In genomic region chr16:50449800-50450199, GRCh38 we compare ENCODE assay signal across 2 cellular contexts.
TF ChIP-seq lines count a peak whose summit lies in the region.

No MANE protein-coding gene starts in this region.

TF ChIP-seq in HEK293T, 16 proteins besides CTCF, POLR2A, EP300 and RAD21:
- TF ChIP-seq FOXK2 (IDR thresholded peaks at IDR 0.05) (no peak), PKNOX1 (IDR thresholded peaks at IDR 0.05) (0 out of 2 replicates have a peak, but pooled peaks have one; percentile 41)

TF ChIP-seq in H1, 55 proteins besides CTCF, POLR2A, EP300 and RAD21:
- TF ChIP-seq E2F6 (IDR thresholded peaks at IDR 0.05), result no peak
- TF ChIP-seq CTBP2 (IDR thresholded peaks at IDR 0.05; ENCODE audit: borderline replicate concordance, insufficient read depth, insufficient read length, low read length), result no peak
- TF ChIP-seq SUZ12 (IDR thresholded peaks at IDR 0.05; ENCODE audit: low read length), result no peak
- TF ChIP-seq TAF7 (optimal IDR thresholded peaks at IDR 0.05; ENCODE audit: borderline replicate concordance, low read depth, low read length), result no peak
- TF ChIP-seq ATF3 (IDR thresholded peaks at IDR 0.05; ENCODE audit: insufficient read depth, low read depth, low read length), result no peak
- TF ChIP-seq SP1 (IDR thresholded peaks at IDR 0.05; ENCODE audit: low read depth, low read length), result no peak
- no peak for TF ChIP-seq KDM1A (IDR thresholded peaks at IDR 0.05; ENCODE audit: borderline replicate concordance, low read length)
- no peak for TF ChIP-seq NANOG (IDR thresholded peaks at IDR 0.05; ENCODE audit: insufficient read depth, low read depth, low read length, poor library complexity, severe bottlenecking)
- TF ChIP-seq POLR2AphosphoS5 (IDR thresholded peaks at IDR 0.05; ENCODE audit: low read depth, low read length), result no peak
- TF ChIP-seq TBP (IDR thresholded peaks at IDR 0.05; ENCODE audit: low read depth, low read length), result no peak
- no peak for TF ChIP-seq SIN3A (conservative IDR thresholded peaks at IDR 0.05 in 1 of 2, IDR thresholded peaks at IDR 0.05 in 1 of 2; ENCODE audit: low read depth in 1 of 2, low read length in 2 of 2)
- no peak for TF ChIP-seq SP2 (IDR thresholded peaks at IDR 0.05; ENCODE audit: low read length)
- TF ChIP-seq TCF12 (IDR thresholded peaks at IDR 0.05; ENCODE audit: low read depth, low read length), result no peak
- no peak for TF ChIP-seq TEAD4 (IDR thresholded peaks at IDR 0.05; ENCODE audit: low read depth, low read length)
- TF ChIP-seq GTF2F1 (IDR thresholded peaks at IDR 0.05; ENCODE audit: borderline replicate concordance, low read depth, low read length), result no peak
- TF ChIP-seq CREB1 (IDR thresholded peaks at IDR 0.05), result no peak
